In the genomic region with DNA sequence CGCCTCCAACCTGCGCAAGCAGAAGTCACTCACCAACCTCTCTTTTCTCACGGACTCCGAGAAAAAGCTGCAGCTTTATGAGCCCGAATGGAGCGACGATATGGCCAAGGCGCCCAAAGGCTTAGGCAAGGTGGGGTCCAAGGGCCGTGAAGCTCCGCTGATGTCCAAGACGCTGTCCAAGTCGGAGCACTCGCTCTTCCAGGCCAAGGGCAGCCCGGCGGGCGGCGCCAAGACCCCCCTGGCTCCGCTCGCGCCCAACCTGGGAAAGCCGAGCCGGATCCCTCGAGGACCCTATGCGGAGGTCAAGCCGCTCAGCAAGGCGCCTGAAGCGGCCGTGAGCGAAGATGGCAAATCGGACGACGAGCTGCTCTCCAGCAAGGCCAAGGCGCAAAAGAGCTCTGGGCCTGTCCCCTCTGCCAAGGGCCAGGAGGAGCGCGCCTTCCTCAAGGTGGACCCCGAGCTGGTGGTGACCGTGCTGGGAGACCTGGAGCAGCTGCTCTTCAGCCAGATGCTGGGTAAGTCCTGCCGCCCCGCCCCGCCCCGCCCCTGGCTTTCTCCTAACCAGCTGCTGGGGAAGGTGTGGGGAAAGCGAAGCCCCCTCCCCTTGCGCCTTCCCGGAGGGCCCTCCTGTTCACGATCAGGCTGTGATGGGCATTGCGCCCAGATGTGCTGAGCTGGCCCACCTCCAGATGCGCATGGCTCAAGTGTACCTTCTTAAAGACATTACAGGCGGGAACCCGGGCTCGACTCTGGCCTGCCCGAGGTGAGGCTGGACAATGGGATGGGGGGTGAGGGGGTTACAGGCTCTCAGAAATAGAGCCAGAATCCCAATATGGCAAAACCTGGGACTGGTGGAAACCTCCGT, we compare ENCODE assay signal across 1 cellular context.
TF ChIP-seq lines count a peak whose summit lies in the region.

No MANE protein-coding gene starts in this region.

TF ChIP-seq in H1, 55 proteins besides CTCF, POLR2A, EP300 and RAD21 (continued from another document):
- TF ChIP-seq SUZ12 (IDR thresholded peaks at IDR 0.05; ENCODE audit: low read length) (peak; percentile 59; the same call in 1 of the 2 replicates), TAF7 (optimal IDR thresholded peaks at IDR 0.05; ENCODE audit: borderline replicate concordance, low read depth, low read length) (no peak), CHD1 (IDR thresholded peaks at IDR 0.05; ENCODE audit: low read depth, low read length) (no peak), JUN (IDR thresholded peaks at IDR 0.05; ENCODE audit: low read depth, low read length) (no peak), ZNF274 (IDR thresholded peaks at IDR 0.05; ENCODE audit: borderline replicate concordance, extremely low read depth, low read length) (no peak), TAF1 (IDR thresholded peaks at IDR 0.05; ENCODE audit: low read depth, low read length) (no peak), BRCA1 (IDR thresholded peaks at IDR 0.05; ENCODE audit: low read depth, low read length) (no peak), CBX8 (IDR thresholded peaks at IDR 0.05; ENCODE audit: borderline replicate concordance, low read depth, low read length) (no peak), EZH2 (IDR thresholded peaks at IDR 0.05; ENCODE audit: low read depth, low read length, severe bottlenecking) (peak; percentile 33), TCF12 (IDR thresholded peaks at IDR 0.05; ENCODE audit: low read depth, low read length) (no peak), CTBP2 (IDR thresholded peaks at IDR 0.05; ENCODE audit: borderline replicate concordance, insufficient read depth, insufficient read length, low read length) (no peak), BACH1 (IDR thresholded peaks at IDR 0.05; ENCODE audit: low read length) (no peak), YY1 (IDR thresholded peaks at IDR 0.05; ENCODE audit: low read depth, low read length) (no peak), HDAC6 (IDR thresholded peaks at IDR 0.05; ENCODE audit: low read depth, low read length) (no peak), POU5F1 (IDR thresholded peaks at IDR 0.05; ENCODE audit: low read depth, low read length) (no peak), JUND (IDR thresholded peaks at IDR 0.05; ENCODE audit: low read length) (no peak), SAP30 (IDR thresholded peaks at IDR 0.05; ENCODE audit: insufficient read depth, insufficient replicate concordance, low read length) (peak; percentile 66), SP2 (IDR thresholded peaks at IDR 0.05; ENCODE audit: low read length) (no peak), PHF8 (conservative IDR thresholded peaks at IDR 0.05; ENCODE audit: low read depth, low read length) (no peak), NRF1 (IDR thresholded peaks at IDR 0.05; ENCODE audit: low read depth, low read length) (no peak), CHD2 (IDR thresholded peaks at IDR 0.05; ENCODE audit: low read length) (no peak), RFX5 (IDR thresholded peaks at IDR 0.05; ENCODE audit: borderline replicate concordance, low read depth, low read length) (no peak), GTF2F1 (IDR thresholded peaks at IDR 0.05; ENCODE audit: borderline replicate concordance, low read depth, low read length) (no peak), HDAC2 (IDR thresholded peaks at IDR 0.05; ENCODE audit: borderline replicate concordance in 1 of 2, low read depth in 2 of 2, low read length in 2 of 2) (0 out of 4 replicates have a peak, but pooled peaks of 1 of the 2 experiments have one; percentile 20), CEBPB (IDR thresholded peaks at IDR 0.05; ENCODE audit: low read depth, low read length) (no peak), POLR2AphosphoS5 (IDR thresholded peaks at IDR 0.05; ENCODE audit: low read depth, low read length) (no peak), SIRT6 (IDR thresholded peaks at IDR 0.05; ENCODE audit: low read length) (no peak), SIX5 (IDR thresholded peaks at IDR 0.05; ENCODE audit: low read depth, low read length) (no peak), SP4 (IDR thresholded peaks at IDR 0.05; ENCODE audit: low read length) (no peak), CBX5 (IDR thresholded peaks at IDR 0.05; ENCODE audit: low read depth, low read length) (no peak), RNF2 (IDR thresholded peaks at IDR 0.05; ENCODE audit: borderline replicate concordance, low read depth, low read length, missing control alignments, poor library complexity, severe bottlenecking) (peak; percentile 46), TEAD4 (IDR thresholded peaks at IDR 0.05; ENCODE audit: low read depth, low read length) (no peak), TBP (IDR thresholded peaks at IDR 0.05; ENCODE audit: low read depth, low read length) (no peak), FOSL1 (IDR thresholded peaks at IDR 0.05; ENCODE audit: insufficient read depth, low read depth, low read length) (no peak), EGR1 (IDR thresholded peaks at IDR 0.05; ENCODE audit: borderline replicate concordance, low read depth, low read length) (no peak), SRF (IDR thresholded peaks at IDR 0.05; ENCODE audit: low read depth, low read length) (no peak), ASH2L (IDR thresholded peaks at IDR 0.05; ENCODE audit: low read length) (no peak)
- TF ChIP-seq, protein P1, sequence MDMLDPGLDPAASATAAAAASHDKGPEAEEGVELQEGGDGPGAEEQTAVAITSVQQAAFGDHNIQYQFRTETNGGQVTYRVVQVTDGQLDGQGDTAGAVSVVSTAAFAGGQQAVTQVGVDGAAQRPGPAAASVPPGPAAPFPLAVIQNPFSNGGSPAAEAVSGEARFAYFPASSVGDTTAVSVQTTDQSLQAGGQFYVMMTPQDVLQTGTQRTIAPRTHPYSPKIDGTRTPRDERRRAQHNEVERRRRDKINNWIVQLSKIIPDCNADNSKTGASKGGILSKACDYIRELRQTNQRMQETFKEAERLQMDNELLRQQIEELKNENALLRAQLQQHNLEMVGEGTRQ (IDR thresholded peaks at IDR 0.05; ENCODE audit: low read length) = no peak
- TF ChIP-seq, protein P2, sequence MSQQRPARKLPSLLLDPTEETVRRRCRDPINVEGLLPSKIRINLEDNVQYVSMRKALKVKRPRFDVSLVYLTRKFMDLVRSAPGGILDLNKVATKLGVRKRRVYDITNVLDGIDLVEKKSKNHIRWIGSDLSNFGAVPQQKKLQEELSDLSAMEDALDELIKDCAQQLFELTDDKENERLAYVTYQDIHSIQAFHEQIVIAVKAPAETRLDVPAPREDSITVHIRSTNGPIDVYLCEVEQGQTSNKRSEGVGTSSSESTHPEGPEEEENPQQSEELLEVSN (IDR thresholded peaks at IDR 0.05) = peak; percentile 4; the same call in 1 of the 2 replicates
- TF ChIP-seq, protein P3, sequence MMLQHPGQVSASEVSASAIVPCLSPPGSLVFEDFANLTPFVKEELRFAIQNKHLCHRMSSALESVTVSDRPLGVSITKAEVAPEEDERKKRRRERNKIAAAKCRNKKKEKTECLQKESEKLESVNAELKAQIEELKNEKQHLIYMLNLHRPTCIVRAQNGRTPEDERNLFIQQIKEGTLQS (IDR thresholded peaks at IDR 0.05; ENCODE audit: insufficient read depth, low read depth, low read length) = no peak
- TF ChIP-seq, protein P4, sequence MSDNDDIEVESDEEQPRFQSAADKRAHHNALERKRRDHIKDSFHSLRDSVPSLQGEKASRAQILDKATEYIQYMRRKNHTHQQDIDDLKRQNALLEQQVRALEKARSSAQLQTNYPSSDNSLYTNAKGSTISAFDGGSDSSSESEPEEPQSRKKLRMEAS (IDR thresholded peaks at IDR 0.05) = no peak; the same call in 1 of the 2 replicates
